8 cellular contexts compared by ENCODE assay signal in genomic region chr10:31707578-31708411, GRCh38.
DNase-seq lines count a peak whose midpoint lies in the region; ATAC-seq and TF ChIP-seq lines count a peak whose summit lies in the region.

No MANE protein-coding gene starts in this region.

- no peaks in the 10 kb centered on the region for H3K9me2 ChIP-seq in DOHH2 (replicated peaks; ENCODE audit: control insufficient read depth, low read length)

- 24% methylated on average over 10 of the region's 10 CpGs for WGBS in suprapubic skin

- H3F3A ChIP-seq in DOHH2 (ENCODE audit: control insufficient read depth, insufficient read depth): no peaks in the 10 kb centered on the region

- TF ChIP-seq CTCF in DOHH2 (IDR thresholded peaks at IDR 0.05; ENCODE audit: low read depth, low read length, poor library complexity, severe bottlenecking): no peak
- no peak for TF ChIP-seq CTCF in fibroblast of lung (conservative IDR thresholded peaks at IDR 0.05 in 1 of 2, IDR thresholded peaks at IDR 0.05 in 1 of 2; ENCODE audit: low read depth in 1 of 2, low read length in 2 of 2)
- TF ChIP-seq CTCF in suprapubic skin (IDR thresholded peaks at IDR 0.05): no peak

- peak; percentile 83 for ATAC-seq in GM21381 (IDR thresholded peaks at IDR 0.05; ENCODE audit: unreplicated experiment)
- ATAC-seq in activated CD8-positive, alpha-beta T cell treated with anti-CD3 and anti-CD28 coated beads, Interleukin-2, amount 10 ng/mL, durations not matched to agents 7 days and 5 days: peak; percentile 90
- peak; percentile 81 to 91 for ATAC-seq in natural killer cell treated with Interleukin-12 subunit alpha and Interleukin-12 subunit beta and Interleukin-15 and Interleukin-18, amount 100 ng/mL, for 72 hours

- peaks cover 36% of the 10 kb centered on the region for H3K9me3 Mint-ChIP-seq in activated CD8-positive, alpha-beta T cell treated with anti-CD3 and anti-CD28 coated beads, Interleukin-2, amount 10 ng/mL, durations not matched to agents 7 days and 5 days (ENCODE audit: insufficient read depth)
- H3K9me3 Mint-ChIP-seq in natural killer cell treated with Interleukin-12 subunit alpha and Interleukin-12 subunit beta and Interleukin-15 and Interleukin-18, amount 100 ng/mL, for 72 hours: peaks cover 5% of the 10 kb centered on the region

- H2AFZ ChIP-seq in fibroblast of lung (ENCODE audit: low read length): peak overlapping the region; percentile 60

- H3K4me1 ChIP-seq in DOHH2 (ENCODE audit: control insufficient read depth, low read length): peaks cover 24% of the 10 kb centered on the region
- peaks cover 24% of the 10 kb centered on the region for H3K4me1 ChIP-seq in HUES6 (ENCODE audit: control insufficient read depth, insufficient read depth, low read length)
- peaks cover 15% of the 10 kb centered on the region for H3K4me1 ChIP-seq in fibroblast of lung (ENCODE audit: control insufficient read depth, extremely low read depth, insufficient read depth, low read length)
- H3K4me1 ChIP-seq in suprapubic skin: peaks cover 29% of the 10 kb centered on the region

- H3K36me3 ChIP-seq in DOHH2 (ENCODE audit: control insufficient read depth, low read length) (no peaks in the 10 kb centered on the region), HUES6 (ENCODE audit: control insufficient read depth, insufficient read depth, low read length) (no peaks in the 10 kb centered on the region), fibroblast of lung (ENCODE audit: control insufficient read depth, insufficient read depth, low read length) (no peaks in the 10 kb centered on the region), suprapubic skin (no peaks in the 10 kb centered on the region)

- TF ChIP-seq EP300 in suprapubic skin (IDR thresholded peaks at IDR 0.05): no peak

- POLR2A ChIA-PET in activated CD8-positive, alpha-beta T cell treated with anti-CD3 and anti-CD28 coated beads, Interleukin-2, amount 10 ng/mL, durations not matched to agents 7 days and 5 days (lab: Charles Lee): interaction anchor here (0.7 kb wide), 2 partner anchors 38 to 95 kb away, joined by 3 to 4 read pairs; no protein-coding TSS in a partner anchor

- peak overlapping the region; percentile 85 for H3K27ac Mint-ChIP-seq in activated CD8-positive, alpha-beta T cell treated with anti-CD3 and anti-CD28 coated beads, Interleukin-2, amount 10 ng/mL, durations not matched to agents 7 days and 5 days
- H3K27ac Mint-ChIP-seq in natural killer cell treated with Interleukin-12 subunit alpha and Interleukin-12 subunit beta and Interleukin-15 and Interleukin-18, amount 100 ng/mL, for 72 hours: peak overlapping the region; percentile 61 to 76

- peak overlapping the region; percentile 35 for H3K9ac ChIP-seq in HUES6 (ENCODE audit: low read length)
- H3K9ac ChIP-seq in fibroblast of lung (ENCODE audit: insufficient read depth, low read length): no peak overlapping the region

- H3K4me3 Mint-ChIP-seq in activated CD8-positive, alpha-beta T cell treated with anti-CD3 and anti-CD28 coated beads, Interleukin-2, amount 10 ng/mL, durations not matched to agents 7 days and 5 days: peak overlapping the region; percentile 36
- H3K4me3 Mint-ChIP-seq in natural killer cell treated with Interleukin-12 subunit alpha and Interleukin-12 subunit beta and Interleukin-15 and Interleukin-18, amount 100 ng/mL, for 72 hours: peak overlapping the region; percentile 63

- H3K4me2 ChIP-seq in DOHH2 (ENCODE audit: low read length) (peak overlapping the region; percentile 92), fibroblast of lung (ENCODE audit: extremely low read depth, insufficient read depth, low read length) (peak overlapping the region; percentile 60)

- CTCF ChIA-PET in activated CD8-positive, alpha-beta T cell treated with anti-CD3 and anti-CD28 coated beads, Interleukin-2, amount 10 ng/mL, durations not matched to agents 7 days and 5 days (lab: Charles Lee): interaction anchor here (1.3 to 1.5 kb wide), 2 partner anchors 16 to 101 kb away, joined by 3 to 6 read pairs; no protein-coding TSS in a partner anchor

- peak overlapping the region; percentile 79 for H3K27ac ChIP-seq in DOHH2 (ENCODE audit: low read depth, low read length)
- peak overlapping the region; percentile 35; the same call in 1 of the 2 replicates for H3K27ac ChIP-seq in HUES6 (ENCODE audit: low read depth, low read length)
- peak overlapping the region; percentile 59 for H3K27ac ChIP-seq in fibroblast of lung (ENCODE audit: insufficient read depth, low read length)
- H3K27ac ChIP-seq in suprapubic skin: peak overlapping the region; percentile 83

- H3K27me3 Mint-ChIP-seq in activated CD8-positive, alpha-beta T cell treated with anti-CD3 and anti-CD28 coated beads, Interleukin-2, amount 10 ng/mL, durations not matched to agents 7 days and 5 days (ENCODE audit: low read depth): no peaks in the 10 kb centered on the region
- H3K27me3 Mint-ChIP-seq in natural killer cell treated with Interleukin-12 subunit alpha and Interleukin-12 subunit beta and Interleukin-15 and Interleukin-18, amount 100 ng/mL, for 72 hours: peaks cover 0 to 3% of the 10 kb centered on the region in 2 donors

- H3K79me2 ChIP-seq in DOHH2 (ENCODE audit: control insufficient read depth, low read length): no peaks in the 10 kb centered on the region
- no peaks in the 10 kb centered on the region for H3K79me2 ChIP-seq in fibroblast of lung (ENCODE audit: control insufficient read depth, insufficient read depth, low read length)

- peak; percentile 59 for DNase-seq in activated CD8-positive, alpha-beta T cell treated with anti-CD3 and anti-CD28 coated beads, Interleukin-2, amount 10 ng/mL, durations not matched to agents 7 days and 5 days
- DNase-seq in fibroblast of lung (ENCODE audit: low read depth in 2 of 2) (peak; percentile 64 to 81), suprapubic skin (ENCODE audit: low spot score in 2 of 2) (no peak), NCI-H774 (lab: John Stamatoyannopoulos, UW) (no peak)
- DNase-seq in natural killer cell treated with Interleukin-12 subunit alpha and Interleukin-12 subunit beta and Interleukin-15 and Interleukin-18, amount 100 ng/mL, for 72 hours (ENCODE audit: low spot score): no peak

- H3K27me3 ChIP-seq in DOHH2 (ENCODE audit: control insufficient read depth, low read length) (no peaks in the 10 kb centered on the region), HUES6 (ENCODE audit: control insufficient read depth, insufficient read depth, low read length) (no peaks in the 10 kb centered on the region), fibroblast of lung (ENCODE audit: control insufficient read depth, insufficient read depth, low read length) (no peaks in the 10 kb centered on the region), suprapubic skin (no peaks in the 10 kb centered on the region)

- H3K9me3 ChIP-seq in DOHH2 (ENCODE audit: control insufficient read depth, insufficient read depth, low read length) (peaks cover 12% of the 10 kb centered on the region), HUES6 (ENCODE audit: control insufficient read depth, insufficient read depth, low read depth, low read length) (peaks cover 56% of the 10 kb centered on the region), fibroblast of lung (ENCODE audit: control insufficient read depth, insufficient read depth, low read depth, low read length) (no peaks in the 10 kb centered on the region), suprapubic skin (no peaks in the 10 kb centered on the region)

- H3K4me3 ChIP-seq in DOHH2 (ENCODE audit: low read length) (peak overlapping the region; percentile 68), HUES6 (ENCODE audit: low read depth, low read length) (no peak overlapping the region), fibroblast of lung (replicated peaks in 1 of 4; ENCODE audit: control extremely low read depth in 1 of 4, insufficient read depth in 1 of 4, low read depth in 3 of 4, low read length in 4 of 4) (peak overlapping the region in 1 of 4 experiments; percentile 12), suprapubic skin (peak overlapping the region; percentile 5)

- H3K4me1 Mint-ChIP-seq in activated CD8-positive, alpha-beta T cell treated with anti-CD3 and anti-CD28 coated beads, Interleukin-2, amount 10 ng/mL, durations not matched to agents 7 days and 5 days (ENCODE audit: low read depth): peaks cover 24% of the 10 kb centered on the region
- peaks cover 15 to 16% of the 10 kb centered on the region in 2 donors for H3K4me1 Mint-ChIP-seq in natural killer cell treated with Interleukin-12 subunit alpha and Interleukin-12 subunit beta and Interleukin-15 and Interleukin-18, amount 100 ng/mL, for 72 hours (ENCODE audit: low read depth in 2 of 2)

- no peak for TF ChIP-seq POLR2A in suprapubic skin (IDR thresholded peaks at IDR 0.05)

- H3K36me3 Mint-ChIP-seq in activated CD8-positive, alpha-beta T cell treated with anti-CD3 and anti-CD28 coated beads, Interleukin-2, amount 10 ng/mL, durations not matched to agents 7 days and 5 days (ENCODE audit: low read depth): peaks cover 4% of the 10 kb centered on the region
- H3K36me3 Mint-ChIP-seq in natural killer cell treated with Interleukin-12 subunit alpha and Interleukin-12 subunit beta and Interleukin-15 and Interleukin-18, amount 100 ng/mL, for 72 hours: peaks cover 17% of the 10 kb centered on the region

- H4K20me1 ChIP-seq in DOHH2 (ENCODE audit: control insufficient read depth, insufficient read depth, low read depth, low read length) (no peaks in the 10 kb centered on the region), fibroblast of lung (ENCODE audit: control insufficient read depth, extremely low read depth, insufficient read depth, low read length) (no peaks in the 10 kb centered on the region)

Comparison
In these comparisons a context has a peak if more than half of its experiments do, and no peak if none do; other contexts are left out.
1. DNase-seq: peak in activated CD8-positive, alpha-beta T cell treated with anti-CD3 and anti-CD28 coated beads, Interleukin-2, amount 10 ng/mL, durations not matched to agents 7 days and 5 days (single experiment) and fibroblast of lung (2 of 2); none in natural killer cell treated with Interleukin-12 subunit alpha and Interleukin-12 subunit beta and Interleukin-15 and Interleukin-18, amount 100 ng/mL, for 72 hours (single experiment), suprapubic skin (0 of 2) and NCI-H774 (single experiment).
2. Peak in every context shown above with its lines, with median percentiles within 50 percentile points of each other: H3K27ac ChIP-seq and ATAC-seq.